Comparison of ENCODE assay signal across 14 cellular contexts in the genomic region with DNA sequence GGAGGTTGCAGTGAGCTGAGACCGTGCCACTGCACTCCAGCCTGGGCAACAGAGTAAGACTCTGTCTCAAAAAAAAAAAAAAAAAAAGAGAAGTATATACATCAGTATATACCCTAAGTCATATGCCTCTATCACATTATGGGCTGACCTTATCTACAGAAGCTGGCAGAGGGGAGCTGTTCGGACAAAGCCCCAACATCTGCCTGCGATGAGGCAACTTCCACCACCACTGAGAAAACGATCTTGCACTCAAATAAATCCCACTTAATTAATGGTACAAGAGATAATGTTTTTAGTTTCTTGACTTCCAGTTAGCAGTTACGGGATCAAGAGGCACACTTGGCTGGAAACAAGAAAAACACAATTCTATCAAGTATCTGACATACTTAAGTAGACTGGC. TPM values are rescaled to one million over a fixed set of nuclear protein-coding genes. Genes with fewer than 3 reads are reported as not detected.
DNase-seq lines count a peak whose midpoint lies in the region; ATAC-seq, FAIRE-seq and TF ChIP-seq lines count a peak whose summit lies in the region.
"Had no signal": no experiment of that assay in that cellular context is flagged by ENCODE, and none has a peak within 500 bp of the region (broad histone marks: within the 10 kb centered on the region; RNA-seq: fewer than 3 reads in every experiment).

No MANE protein-coding gene starts in this region.

- in situ Hi-C loops in GM12878 (cut with MboI) = no loop called here

- 92% methylated on average over 5 of the region's 5 CpGs for WGBS in GM12878 (ENCODE audit: insufficient coverage, insufficient replicate concordance, low lambda C conversion rate, missing lambda C conversion rate)

- peak overlapping the region; percentile 98 for H3K4me2 ChIP-seq in MM.1S (ENCODE audit: low read depth, low read length)
- peak overlapping the region; percentile 92 for H3K4me2 ChIP-seq in GM12878 (ENCODE audit: control insufficient read depth, insufficient read depth)

- SMC1A ChIA-PET in GM12878 (lab: Charles Lee; ENCODE audit: uncharacterized antibody, unreplicated experiment) = no interaction called here

- no peaks in the 10 kb centered on the region for H3K9me3 ChIP-seq in MM.1S (replicated peaks; ENCODE audit: insufficient read depth, low read length)
- H3K9me3 ChIP-seq in GM12878 (replicated peaks; ENCODE audit: control insufficient read depth, insufficient read depth, low read length) = no peaks in the 10 kb centered on the region
- no peaks in the 10 kb centered on the region for H3K9me3 ChIP-seq in left lung
- H3K9me3 ChIP-seq: transverse colon had no signal

- H3K4me1 Mint-ChIP-seq in T-helper 1 cell treated with Interleukin-12 subunit alpha and Interleukin-12 subunit beta and Interleukin-4 antibody, amounts not matched to agents 30 μg/mL and 1 μg/mL, for 36 hours (ENCODE audit: low read depth) = peaks cover 34% of the 10 kb centered on the region
- peaks cover 37% of the 10 kb centered on the region for H3K4me1 Mint-ChIP-seq in osteocyte (ENCODE audit: unreplicated experiment)

- peaks cover 84% of the 10 kb centered on the region for H3K79me2 ChIP-seq in MM.1S (ENCODE audit: low read length)
- peaks cover 60% of the 10 kb centered on the region for H3K79me2 ChIP-seq in GM12878 (ENCODE audit: control insufficient read depth, insufficient read depth, low read length)

- no peaks in the 10 kb centered on the region for H3K9me3 Mint-ChIP-seq in T-helper 1 cell treated with Interleukin-12 subunit alpha and Interleukin-12 subunit beta and Interleukin-4 antibody, amounts not matched to agents 30 μg/mL and 1 μg/mL, for 36 hours
- H3K9me3 Mint-ChIP-seq in osteocyte (ENCODE audit: unreplicated experiment) = no peaks in the 10 kb centered on the region
- H3K9me3 Mint-ChIP-seq: activated T-helper 2 cell treated with anti-CD3 and anti-CD28 coated beads, Interferon-gamma antibody, Interleukin-2, Interleukin-4, amounts not matched to agents 10 μg/mL and 5 μg/mL and 100 μg/mL, durations not matched to agents 14 hours and 24 hours and 36 hours had no signal

- H3K9me2 ChIP-seq in MM.1S (replicated peaks; ENCODE audit: insufficient read depth, low read length) = no peaks in the 10 kb centered on the region

- FAIRE-seq in GM12878 (lab: Jason Lieb, UNC) = no peak
- FAIRE-seq: A204.1, islet of Langerhans had no signal

- BruUV-seq in GM12878 (replicated peaks; lab: Mats Ljungman, UMichigan) = no TSS peak

- POLR2A ChIA-PET in GM12878 (lab: Charles Lee) = interaction anchor here (0.7 to 2.9 kb wide), 2 partner anchors 16 to 290 kb away, joined by 4 to 15 read pairs; a partner anchor contains a TSS

- H3K36me3 ChIP-seq in MM.1S (replicated peaks; ENCODE audit: insufficient read depth, low read length) = no peaks in the 10 kb centered on the region
- H3K36me3 ChIP-seq in GM12878 (ENCODE audit: control insufficient read depth in 2 of 2, insufficient read depth in 2 of 2, low read length in 1 of 2) = 0 out of 4 replicates have a peak, but pooled peaks cover 0 to 2% of the 10 kb centered on the region in 2 experiments
- H3K36me3 ChIP-seq in left lung = peaks cover 0 to 23% of the 10 kb centered on the region in 2 donors

- H2AFZ ChIP-seq in MM.1S (ENCODE audit: low read length) (no peak overlapping the region), GM12878 (ENCODE audit: control insufficient read depth, low read depth, low read length) (no peak overlapping the region)

- H3K27me3 ChIP-seq in MM.1S (replicated peaks; ENCODE audit: insufficient read depth, low read length) (no peaks in the 10 kb centered on the region), GM12878 (replicated peaks in 1 of 2; ENCODE audit: control insufficient read depth in 2 of 2, insufficient read depth in 2 of 2, low read length in 1 of 2) (no peaks in the 10 kb centered on the region), left lung (no peaks in the 10 kb centered on the region)
- H3K27me3 ChIP-seq: transverse colon had no signal

- no peaks in the 10 kb centered on the region for H3K27me3 Mint-ChIP-seq in T-helper 1 cell treated with Interleukin-12 subunit alpha and Interleukin-12 subunit beta and Interleukin-4 antibody, amounts not matched to agents 30 μg/mL and 1 μg/mL, for 36 hours (ENCODE audit: low read depth)
- H3K27me3 Mint-ChIP-seq in osteocyte (ENCODE audit: unreplicated experiment) = no peaks in the 10 kb centered on the region

- TF ChIP-seq CTCF in MM.1S (IDR thresholded peaks at IDR 0.05; ENCODE audit: low read length) (no peak), GM12878 (IDR thresholded peaks at IDR 0.05 in 2 of 3, conservative IDR thresholded peaks at IDR 0.05 in 1 of 3; ENCODE audit: control insufficient read depth in 2 of 3, extremely low read depth in 1 of 3, insufficient read depth in 1 of 3, low read depth in 3 of 3, low read length in 3 of 3) (no peak), osteocyte (IDR thresholded peaks at IDR 0.05) (no peak), left lung (IDR thresholded peaks at IDR 0.05) (no peak)

- no peak for DNase-seq in T-helper 1 cell
- no peak for DNase-seq in MM.1S
- no peak for DNase-seq in GM12878 (ENCODE audit: low read depth, low spot score)
- no peak for DNase-seq in osteocyte (ENCODE audit: extremely low spot score, unreplicated experiment)
- DNase-seq in NCI-H446 (lab: John Stamatoyannopoulos, UW) = no peak
- no peak for DNase-seq in left lung
- DNase-seq: foreskin fibroblast, NCI-H446 treated with DMSO at 0.1 percent for 48 hours, transverse colon had no signal

- H3K4me3 Mint-ChIP-seq in T-helper 1 cell treated with Interleukin-12 subunit alpha and Interleukin-12 subunit beta and Interleukin-4 antibody, amounts not matched to agents 30 μg/mL and 1 μg/mL, for 36 hours = peak overlapping the region; percentile 19
- peak overlapping the region; percentile 32 for H3K4me3 Mint-ChIP-seq in osteocyte (ENCODE audit: unreplicated experiment)

- H3K4me3 ChIP-seq in MM.1S (ENCODE audit: low read length) (peak overlapping the region; percentile 98), GM12878 (peak overlapping the region; percentile 90; the same call in 1 of the 2 replicates), left lung (no peak overlapping the region)
- H3K4me3 ChIP-seq: transverse colon had no signal

- peaks cover 48% of the 10 kb centered on the region for H3F3A ChIP-seq in MM.1S (ENCODE audit: insufficient read depth, low read length)

- H3K4me1 ChIP-seq in MM.1S (ENCODE audit: low read length) (peaks cover 12% of the 10 kb centered on the region; the same call in 1 of the 2 replicates), GM12878 (ENCODE audit: control insufficient read depth, insufficient read depth, low read length) (peaks cover 10% of the 10 kb centered on the region), left lung (peaks cover 23 to 39% of the 10 kb centered on the region in 2 donors)

- H3K27ac ChIP-seq in MM.1S (ENCODE audit: low read length) (no peak overlapping the region), GM12878 (ENCODE audit: control insufficient read depth, insufficient read depth) (no peak overlapping the region; the same call in 1 of the 2 replicates), left lung (no peak overlapping the region)

- RAD21 ChIA-PET in GM12878 (lab: Charles Lee; ENCODE audit: unreplicated experiment) = interaction anchor here (0.7 kb wide), 1 partner anchor 80 kb away, joined by 3 read pairs; no protein-coding TSS in a partner anchor

- no peak overlapping the region for H3K27ac Mint-ChIP-seq in T-helper 1 cell treated with Interleukin-12 subunit alpha and Interleukin-12 subunit beta and Interleukin-4 antibody, amounts not matched to agents 30 μg/mL and 1 μg/mL, for 36 hours
- H3K27ac Mint-ChIP-seq in osteocyte (ENCODE audit: unreplicated experiment) = peak overlapping the region; percentile 98
- H3K27ac Mint-ChIP-seq: activated T-helper 2 cell treated with anti-CD3 and anti-CD28 coated beads, Interferon-gamma antibody, Interleukin-2, Interleukin-4, amounts not matched to agents 10 μg/mL and 5 μg/mL and 100 μg/mL, durations not matched to agents 14 hours and 24 hours and 36 hours had no signal

- no peak for TF ChIP-seq RAD21 in GM12878 (IDR thresholded peaks at IDR 0.05; ENCODE audit: insufficient read depth, low read depth, low read length)

- H3K9ac ChIP-seq in MM.1S (ENCODE audit: low read length) = no peak overlapping the region
- no peak overlapping the region for H3K9ac ChIP-seq in GM12878 (ENCODE audit: control insufficient read depth, insufficient read depth, low read length)

- CTCF ChIA-PET in GM12878 (lab: Yijun Ruan, JAX) = no interaction called here

- peaks cover 12% of the 10 kb centered on the region for H3K36me3 Mint-ChIP-seq in T-helper 1 cell treated with Interleukin-12 subunit alpha and Interleukin-12 subunit beta and Interleukin-4 antibody, amounts not matched to agents 30 μg/mL and 1 μg/mL, for 36 hours (ENCODE audit: low read depth)
- peaks cover 10% of the 10 kb centered on the region for H3K36me3 Mint-ChIP-seq in osteocyte (ENCODE audit: unreplicated experiment)

- no peak for ATAC-seq in GM12878
- ATAC-seq in GM19452 (IDR thresholded peaks at IDR 0.05; ENCODE audit: unreplicated experiment) = no peak
- no peak for ATAC-seq in left lung

- H4K20me1 ChIP-seq in MM.1S (ENCODE audit: insufficient read depth, low read length) = no peaks in the 10 kb centered on the region
- H4K20me1 ChIP-seq in GM12878 (ENCODE audit: control insufficient read depth, insufficient read depth) = no peaks in the 10 kb centered on the region

- TF ChIP-seq POLR2A in GM12878 (IDR thresholded peaks at IDR 0.05; ENCODE audit: low read depth, low read length) = no peak

- intact Hi-C loops in GM12878 (cut with micrococcal nuclease; ENCODE audit: unreplicated experiment) = loop anchor here (10.0 kb wide), 1 partner anchor 341 kb away; a partner anchor contains a TSS
- intact Hi-C loops in left lung (cut with DNase I) = no loop called here

- no peak for TF ChIP-seq EP300 in GM12878 (IDR thresholded peaks at IDR 0.05; ENCODE audit: borderline replicate concordance in 1 of 2, control insufficient read depth in 1 of 2, low read depth in 2 of 2, low read length in 2 of 2)

RNA-seq across cellular contexts. Expression of a gene that starts 2.2 kb away (rescaled TPM):
- 86.4 and 88.3 TPM in 2 replicates for total RNA-seq in GM12878 (2013; cell fraction: nucleolus; rRNA removed)
- total RNA-seq in GM12878 (2014; rRNA removed) (41.7 and 54.1 TPM in 2 replicates), GM12878 (2014; rRNA removed; fragmentation: Illumina TruSeq; extraction: Trizol) (47.4 and 50.3 TPM in 2 replicates), GM12878 (2021) (35.3 and 41.0 TPM in 2 replicates), osteocyte (86.3 and 97.4 TPM in 2 replicates), left lung (10 to 100 TPM; 46.9 to 58.6 TPM)
- 55.0 TPM for polyA plus RNA-seq in GM12878 (2011; ENCODE audit: low read depth)
- polyA plus RNA-seq in GM12878 (2011; rRNA removed) (46.5 and 60.9 TPM in 2 replicates), GM12878 (2014; fragmentation: Illumina TruSeq; extraction: Trizol) (55.4 and 55.5 TPM in 2 replicates), GM12878 (2014; fragmentation: Nextera tagmentation; extraction: Ambion mirVana) (10 to 100 TPM; 25.3 to 32.6 TPM), GM12878 (2014; rRNA removed) (44.7 and 51.4 TPM in 2 replicates), GM12878 (2016; fragmentation: Nextera tagmentation; extraction: Ambion mirVana) (10 to 100 TPM; 72.9 to 73.4 TPM)
- 29.8 and 35.1 TPM in 2 replicates for polyA plus RNA-seq in GM12878 (2011; cell fraction: cytosol; rRNA removed)
- 53.8 and 70.0 TPM in 2 replicates for polyA plus RNA-seq in GM12878 (2011; cell fraction: nucleus; rRNA removed)
- polyA plus RNA-seq in GM12878 (2012) = 59.4 and 70.2 TPM in 2 replicates
- 20.2 and 23.3 TPM in 2 replicates for polyA minus RNA-seq in GM12878 (2011; rRNA and poly(A)+ RNA removed)
- polyA minus RNA-seq in GM12878 (2011; cell fraction: cytosol; rRNA and poly(A)+ RNA removed) = 8.8 and 12.3 TPM in 2 replicates
- 14.3 and 20.2 TPM in 2 replicates for polyA minus RNA-seq in GM12878 (2011; cell fraction: nucleus; rRNA and poly(A)+ RNA removed)

RNA-seq across cellular contexts. Expression of a gene that starts 2.5 kb away (rescaled TPM):
- 38.7 and 41.7 TPM in 2 replicates for total RNA-seq in GM12878 (2013; cell fraction: nucleolus; rRNA removed)
- total RNA-seq in GM12878 (2014; rRNA removed) = 121 and 151 TPM in 2 replicates
- 190 and 197 TPM in 2 replicates for total RNA-seq in GM12878 (2014; rRNA removed; fragmentation: Illumina TruSeq; extraction: Trizol)
- total RNA-seq in GM12878 (2021) = 174 TPM in 2 replicates
- polyA plus RNA-seq in GM12878 (2011; ENCODE audit: low read depth) = 154 TPM
- polyA plus RNA-seq in GM12878 (2011; rRNA removed) = 103 and 107 TPM in 2 replicates
- 81.9 and 112 TPM in 2 replicates for polyA plus RNA-seq in GM12878 (2011; cell fraction: cytosol; rRNA removed)
- polyA plus RNA-seq in GM12878 (2011; cell fraction: nucleus; rRNA removed) = 45.5 and 51.9 TPM in 2 replicates
- polyA plus RNA-seq in GM12878 (2012) = 243 and 245 TPM in 2 replicates
- polyA plus RNA-seq in GM12878 (2014; fragmentation: Illumina TruSeq; extraction: Trizol) = 189 and 215 TPM in 2 replicates
- polyA plus RNA-seq in GM12878 (2014; fragmentation: Nextera tagmentation; extraction: Ambion mirVana) = 100 to 1,000 TPM; 814 to 994 TPM
- 211 and 251 TPM in 2 replicates for polyA plus RNA-seq in GM12878 (2014; rRNA removed)
- polyA plus RNA-seq in GM12878 (2016; fragmentation: Nextera tagmentation; extraction: Ambion mirVana) = 100 to 1,000 TPM; 551 to 576 TPM
- polyA minus RNA-seq in GM12878 (2011; rRNA and poly(A)+ RNA removed) = 53.3 and 55.2 TPM in 2 replicates
- 63.9 and 65.4 TPM in 2 replicates for polyA minus RNA-seq in GM12878 (2011; cell fraction: cytosol; rRNA and poly(A)+ RNA removed)
- polyA minus RNA-seq in GM12878 (2011; cell fraction: nucleus; rRNA and poly(A)+ RNA removed) = 19.8 and 25.1 TPM in 2 replicates
- 120 and 124 TPM in 2 replicates for total RNA-seq in osteocyte
- 100 to 1,000 TPM in 1 of 2 donors, 10 to 100 TPM in 1; 94.5 to 102 TPM for total RNA-seq in left lung

RNA-seq across cellular contexts. Expression of a gene that starts 17.5 kb away (rescaled TPM):
- total RNA-seq in GM12878 (2013; cell fraction: nucleolus; rRNA removed) = 348 and 356 TPM in 2 replicates
- 172 and 196 TPM in 2 replicates for total RNA-seq in GM12878 (2014; rRNA removed)
- total RNA-seq in GM12878 (2014; rRNA removed; fragmentation: Illumina TruSeq; extraction: Trizol) = 295 and 299 TPM in 2 replicates
- 164 and 173 TPM in 2 replicates for total RNA-seq in GM12878 (2021)
- polyA plus RNA-seq in GM12878 (2011; ENCODE audit: low read depth) = 93.6 TPM
- 176 and 225 TPM in 2 replicates for polyA plus RNA-seq in GM12878 (2011; rRNA removed)
- polyA plus RNA-seq in GM12878 (2011; cell fraction: cytosol; rRNA removed) = 58.9 and 72.0 TPM in 2 replicates
- 257 and 308 TPM in 2 replicates for polyA plus RNA-seq in GM12878 (2011; cell fraction: nucleus; rRNA removed)
- 119 and 126 TPM in 2 replicates for polyA plus RNA-seq in GM12878 (2012)
- 368 and 479 TPM in 2 replicates for polyA plus RNA-seq in GM12878 (2014; fragmentation: Illumina TruSeq; extraction: Trizol)
- polyA plus RNA-seq in GM12878 (2014; fragmentation: Nextera tagmentation; extraction: Ambion mirVana) = 100 to 1,000 TPM; 246 to 274 TPM
- polyA plus RNA-seq in GM12878 (2014; rRNA removed) = 173 and 201 TPM in 2 replicates
- polyA plus RNA-seq in GM12878 (2016; fragmentation: Nextera tagmentation; extraction: Ambion mirVana) = 100 to 1,000 TPM; 267 to 271 TPM
- 71.8 and 90.1 TPM in 2 replicates for polyA minus RNA-seq in GM12878 (2011; rRNA and poly(A)+ RNA removed)
- polyA minus RNA-seq in GM12878 (2011; cell fraction: cytosol; rRNA and poly(A)+ RNA removed) = 27.4 and 37.8 TPM in 2 replicates
- 101 and 145 TPM in 2 replicates for polyA minus RNA-seq in GM12878 (2011; cell fraction: nucleus; rRNA and poly(A)+ RNA removed)
- 65.8 and 69.8 TPM in 2 replicates for total RNA-seq in osteocyte
- 10 to 100 TPM; 44.5 to 74.7 TPM for total RNA-seq in left lung

RNA-seq across cellular contexts. Expression of a gene that starts 17.6 kb away (rescaled TPM):
- total RNA-seq in GM12878 (2013; cell fraction: nucleolus; rRNA removed) = 159 and 174 TPM in 2 replicates
- total RNA-seq in GM12878 (2014; rRNA removed) (35.9 and 38.6 TPM in 2 replicates), GM12878 (2014; rRNA removed; fragmentation: Illumina TruSeq; extraction: Trizol) (54.8 and 55.1 TPM in 2 replicates), GM12878 (2021) (51.5 and 58.4 TPM in 2 replicates), osteocyte (74.5 and 78.3 TPM in 2 replicates), left lung (10 to 100 TPM; 63.0 to 79.8 TPM)
- 10.0 TPM for polyA plus RNA-seq in GM12878 (2011; ENCODE audit: low read depth)
- polyA plus RNA-seq in GM12878 (2011; rRNA removed) (29.2 and 29.7 TPM in 2 replicates), GM12878 (2014; fragmentation: Illumina TruSeq; extraction: Trizol) (42.6 and 50.0 TPM in 2 replicates), GM12878 (2014; fragmentation: Nextera tagmentation; extraction: Ambion mirVana) (10 to 100 TPM in 1 of 2 experiments, 1 to 10 TPM in 1; 8.9 to 14.1 TPM), GM12878 (2014; rRNA removed) (28.6 and 35.0 TPM in 2 replicates), GM12878 (2016; fragmentation: Nextera tagmentation; extraction: Ambion mirVana) (10 to 100 TPM; 80.9 to 88.9 TPM)
- polyA plus RNA-seq in GM12878 (2011; cell fraction: cytosol; rRNA removed) = 19.1 and 23.7 TPM in 2 replicates
- polyA plus RNA-seq in GM12878 (2011; cell fraction: nucleus; rRNA removed) = 33.0 and 53.5 TPM in 2 replicates
- polyA plus RNA-seq in GM12878 (2012) = 14.9 and 15.1 TPM in 2 replicates
- polyA minus RNA-seq in GM12878 (2011; rRNA and poly(A)+ RNA removed) = 75.3 and 95.3 TPM in 2 replicates
- polyA minus RNA-seq in GM12878 (2011; cell fraction: cytosol; rRNA and poly(A)+ RNA removed) = 17.5 and 26.4 TPM in 2 replicates
- 56.8 and 95.8 TPM in 2 replicates for polyA minus RNA-seq in GM12878 (2011; cell fraction: nucleus; rRNA and poly(A)+ RNA removed)

Comparison
In these comparisons a context has a peak if more than half of its experiments do, and no peak if none do; other contexts are left out.
1. H3K4me3 ChIP-seq: peak in MM.1S (single experiment) and GM12878 (single experiment); none in left lung (0 of 2).